In genomic region chr3:159025733-159026132, GRCh38 we compare ENCODE assay signal across 22 cellular contexts. TPM values are rescaled to one million over a fixed set of nuclear protein-coding genes. Genes with fewer than 3 reads are reported as not detected.
DNase-seq lines count a peak whose midpoint lies in the region; ATAC-seq, FAIRE-seq and TF ChIP-seq lines count a peak whose summit lies in the region.
"Had no signal": no experiment of that assay in that cellular context is flagged by ENCODE, and none has a peak within 500 bp of the region (broad histone marks: within the 10 kb centered on the region; RNA-seq: fewer than 3 reads in every experiment).

No MANE protein-coding gene starts in this region.

- no peaks in the 10 kb centered on the region for H3K36me3 Mint-ChIP-seq in MCF 10A (ENCODE audit: insufficient read depth, unreplicated experiment)
- H3K36me3 Mint-ChIP-seq: CD14-positive monocyte; CD4-positive, alpha-beta memory T cell had no signal

- CTCF ChIA-PET in mammary epithelial cell (lab: Charles Lee; ENCODE audit: low non-redundant PET) (no interaction called here), MCF 10A (lab: Yijun Ruan, JAX) (interaction anchor here (0.6 kb wide), 1 partner anchor 228 kb away, joined by 4 read pairs; no protein-coding TSS in a partner anchor)

- no peak overlapping the region for H3K4me3 Mint-ChIP-seq in MCF 10A (ENCODE audit: unreplicated experiment)
- H3K4me3 Mint-ChIP-seq: CD14-positive monocyte; CD4-positive, alpha-beta memory T cell; HFFc6 had no signal

- no peak for TF ChIP-seq CTCF in mammary epithelial cell (conservative IDR thresholded peaks at IDR 0.05 in 1 of 2, IDR thresholded peaks at IDR 0.05 in 1 of 2; ENCODE audit: extremely low read depth in 1 of 2, insufficient read depth in 1 of 2, low read depth in 1 of 2, low read length in 2 of 2)
- TF ChIP-seq CTCF in MCF 10A (IDR thresholded peaks at IDR 0.05; ENCODE audit: unreplicated experiment) = no peak
- no peak for TF ChIP-seq CTCF in bronchial epithelial cell (IDR thresholded peaks at IDR 0.05; ENCODE audit: insufficient read depth, low read length, severe bottlenecking)
- no peak for TF ChIP-seq CTCF in fibroblast of mammary gland (conservative IDR thresholded peaks at IDR 0.05; ENCODE audit: control insufficient read depth, insufficient read depth, low read depth, low read length)

- 57% methylated on average over 2 of the region's 2 CpGs for WGBS in mammary epithelial cell (ENCODE audit: low coverage, missing lambda C conversion rate)

- no TSS peak for BruUV-seq in mammary epithelial cell (replicated peaks; lab: Mats Ljungman, UMichigan)
- BruUV-seq in MCF 10A (replicated peaks; lab: Mats Ljungman, UMichigan) = no TSS peak

- H3K27ac Mint-ChIP-seq in MCF 10A (ENCODE audit: low read depth, unreplicated experiment) = no peak overlapping the region
- H3K27ac Mint-ChIP-seq: CD14-positive monocyte; CD4-positive, alpha-beta memory T cell; HFFc6 had no signal

- in situ Hi-C loops in mammary epithelial cell (cut with MboI; ENCODE audit: low sequenced_read_pairs in 2 of 2) = no loop called here

- no peaks in the 10 kb centered on the region for H4K20me1 ChIP-seq in mammary epithelial cell (ENCODE audit: insufficient read depth, low read length)
- H4K20me1 ChIP-seq: BLaER1 had no signal

- DNase-seq in mammary epithelial cell (peak; percentile 44), MCF 10A (ENCODE audit: unreplicated experiment) (no peak), bronchial epithelial cell (ENCODE audit: low read depth) (peak; percentile 0), fibroblast of mammary gland (ENCODE audit: low read depth) (peak; percentile 2), NCI-H526 (lab: John Stamatoyannopoulos, UW) (no peak), Right ventricle myocardium inferior (ENCODE audit: missing footprints) (no peak)
- no peak for DNase-seq in activated CD4-positive, CD25-positive, alpha-beta regulatory T cell treated with anti-CD3 and anti-CD28 coated beads, Interleukin-2, amount 50 U/mL, for 72 hours
- DNase-seq: AML-193; CD4-positive, alpha-beta memory T cell; DMS153; DMS79; GF-D8; GOT3; H7; HFFc6 had no signal

- no peaks in the 10 kb centered on the region for H3K36me3 ChIP-seq in mammary epithelial cell (ENCODE audit: insufficient read depth, low read length)
- no peaks in the 10 kb centered on the region for H3K36me3 ChIP-seq in bronchial epithelial cell (ENCODE audit: control insufficient read depth, insufficient read depth, low read length)
- H3K36me3 ChIP-seq: BLaER1 had no signal

- H3K4me1 Mint-ChIP-seq in MCF 10A (ENCODE audit: insufficient read depth, unreplicated experiment) = no peaks in the 10 kb centered on the region
- H3K4me1 Mint-ChIP-seq: CD14-positive monocyte; CD4-positive, alpha-beta memory T cell had no signal

- ATAC-seq in Right ventricle myocardium inferior = no peak
- ATAC-seq: A549, HCT116 had no signal

- H3K9me3 ChIP-seq in mammary epithelial cell (replicated peaks; ENCODE audit: insufficient read depth, low read length) = no peaks in the 10 kb centered on the region
- H3K9me3 ChIP-seq: A549 had no signal

- H3K9me3 Mint-ChIP-seq in MCF 10A (ENCODE audit: unreplicated experiment) = no peaks in the 10 kb centered on the region
- H3K9me3 Mint-ChIP-seq: HFFc6 had no signal

- intact Hi-C loops in mammary epithelial cell (cut with micrococcal nuclease) (no loop called here), MCF 10A (cut with micrococcal nuclease) (no loop called here), Right ventricle myocardium inferior (cut with DNase I) (no loop called here)

- no peak overlapping the region for H3K4me2 ChIP-seq in mammary epithelial cell (ENCODE audit: insufficient read depth, low read depth, low read length)
- H3K4me2 ChIP-seq: A549, BLaER1 had no signal

- FAIRE-seq in bronchial epithelial cell (lab: Jason Lieb, UNC) = no peak
- FAIRE-seq: A549 had no signal

- POLR2A ChIA-PET in MCF 10A (lab: Yijun Ruan, JAX) = no interaction called here

- H2AFZ ChIP-seq in mammary epithelial cell (ENCODE audit: low read depth, low read length) = no peak overlapping the region

- dilution Hi-C loops in mammary epithelial cell (cut with HindIII; ENCODE audit: low sequenced_read_pairs) = no loop called here

- no peak overlapping the region for H3K4me3 ChIP-seq in mammary epithelial cell (replicated peaks in 1 of 3; ENCODE audit: insufficient read depth in 1 of 3, low read depth in 2 of 3, low read length in 3 of 3)
- H3K4me3 ChIP-seq in bronchial epithelial cell (ENCODE audit: low read depth, low read length) = no peak overlapping the region
- no peak overlapping the region for H3K4me3 ChIP-seq in fibroblast of mammary gland (ENCODE audit: control insufficient read depth, low read depth, low read length)
- H3K4me3 ChIP-seq: A549, BLaER1 had no signal

- no peaks in the 10 kb centered on the region for H3K27me3 Mint-ChIP-seq in MCF 10A (ENCODE audit: insufficient read depth, unreplicated experiment)
- H3K27me3 Mint-ChIP-seq: CD4-positive, alpha-beta memory T cell had no signal

- no peaks in the 10 kb centered on the region for H3K27me3 ChIP-seq in mammary epithelial cell (ENCODE audit: insufficient read depth, low read length)
- no peaks in the 10 kb centered on the region for H3K27me3 ChIP-seq in bronchial epithelial cell (ENCODE audit: control insufficient read depth, insufficient read depth, low read length)
- H3K27me3 ChIP-seq: BLaER1 had no signal

- H3K27ac ChIP-seq in mammary epithelial cell (ENCODE audit: insufficient read depth, low read depth, low read length) = no peak overlapping the region
- H3K27ac ChIP-seq: 22Rv1, A549, BLaER1, HL-60 had no signal

- H3K4me1 ChIP-seq in mammary epithelial cell (ENCODE audit: insufficient read depth, low read length) = peaks cover 3% of the 10 kb centered on the region
- H3K4me1 ChIP-seq: A549, BLaER1 had no signal

- H3K9ac ChIP-seq in mammary epithelial cell (ENCODE audit: insufficient read depth, low read length) = no peak overlapping the region
- H3K9ac ChIP-seq: BLaER1 had no signal

- H3K79me2 ChIP-seq in mammary epithelial cell (ENCODE audit: insufficient read depth, low read length) = no peaks in the 10 kb centered on the region

RNA-seq across cellular contexts. Expression of gene IQCJ, which starts 43.4 kb away (rescaled TPM):
- total RNA-seq in mammary epithelial cell (not detected), MCF 10A (2022) (not detected in 2 replicates), bronchial epithelial cell (0.26 TPM in 1 of 2 replicates, not detected in the other), Right ventricle myocardium inferior (0.73 TPM)
- polyA plus RNA-seq in mammary epithelial cell = not detected
- polyA minus RNA-seq in mammary epithelial cell = not detected
- total RNA-seq: CD4-positive, alpha-beta memory T cell; Daoy; H7; HFFc6 had no signal
- polyA plus RNA-seq: A549; CD14-positive monocyte; CD4-positive, alpha-beta memory T cell had no signal

Comparison
In these comparisons a context has a peak if more than half of its experiments do, and no peak if none do; other contexts are left out.
1. DNase-seq: peak in mammary epithelial cell (single experiment), bronchial epithelial cell (single experiment) and fibroblast of mammary gland (single experiment); none in MCF 10A (single experiment), NCI-H526 (0 of 2), activated CD4-positive, CD25-positive, alpha-beta regulatory T cell treated with anti-CD3 and anti-CD28 coated beads, Interleukin-2, amount 50 U/mL, for 72 hours (single experiment) and Right ventricle myocardium inferior (single experiment).